1 cellular context compared by ENCODE assay signal in genomic region chr10:121536271-121536918, GRCh38.
TF ChIP-seq lines count a peak whose summit lies in the region.

No MANE protein-coding gene starts in this region.

TF ChIP-seq in GM23338, 12 proteins besides CTCF, POLR2A, EP300 and RAD21:
- no peak for TF ChIP-seq REST (IDR thresholded peaks at IDR 0.05; ENCODE audit: unreplicated experiment)
- no peak for TF ChIP-seq EZH2phosphoT487 (IDR thresholded peaks at IDR 0.05; ENCODE audit: unreplicated experiment)
- TF ChIP-seq EZH2 (IDR thresholded peaks at IDR 0.05; ENCODE audit: low read depth, unreplicated experiment): no peak
- no peak for TF ChIP-seq POLR2AphosphoS5 (IDR thresholded peaks at IDR 0.05; ENCODE audit: low read depth)
- TF ChIP-seq ETS1 (IDR thresholded peaks at IDR 0.05): no peak
- TF ChIP-seq STAT1 (IDR thresholded peaks at IDR 0.05; ENCODE audit: unreplicated experiment): no peak
- no peak for TF ChIP-seq CREB1 (CRISPR knock-in tag; IDR thresholded peaks at IDR 0.05; ENCODE audit: low read depth)
- TF ChIP-seq ZNF114 (CRISPR knock-in tag; IDR thresholded peaks at IDR 0.05): no peak
- TF ChIP-seq ZNF462 (CRISPR knock-in tag; IDR thresholded peaks at IDR 0.05): no peak
- TF ChIP-seq NANOG (IDR thresholded peaks at IDR 0.05; ENCODE audit: borderline replicate concordance): no peak
- TF ChIP-seq JUNB (IDR thresholded peaks at IDR 0.05; ENCODE audit: unreplicated experiment): no peak
- no peak for TF ChIP-seq ZNF331 (CRISPR knock-in tag; IDR thresholded peaks at IDR 0.05; ENCODE audit: low read depth)
